26 cellular contexts compared by ENCODE assay signal in genomic region chr5:55557123-55557522, GRCh38.
"Had no signal": no experiment of that assay in that cellular context is flagged by ENCODE, and none has a peak within 500 bp of the region (broad histone marks: within the 10 kb centered on the region; RNA-seq: fewer than 3 reads in every experiment).

No MANE protein-coding gene starts in this region.

- ATAC-seq: activated naive CD8-positive, alpha-beta T cell treated with anti-CD3 and anti-CD28 coated beads, Interleukin-2, amount 50 U/mL, for 24 hours; activated T-cell treated with anti-CD3 and anti-CD28 coated beads, Interleukin-2, amount 50 U/mL, for 4 hours; activated T-helper 17 cell treated with anti-CD3 and anti-CD28 coated beads, Interleukin-2, amount 50 U/mL, for 72 hours; left lung; lower lobe of right lung; natural killer cell; psoas muscle; stimulated activated memory B cell treated with anti-CD40 and anti-IgM and Interleukin-4, amounts not matched to agents 10 μg/mL and 1 μg/mL and 100 μg/mL, for 72 hours; stimulated activated naive CD8-positive, alpha-beta T cell treated with anti-CD3 and anti-CD28 coated beads, Interleukin-15, amount 100 ng/mL, for 72 hours had no signal

- FAIRE-seq: bronchial epithelial cell, endometrium, frontal cortex had no signal

- DNase-seq: activated CD4-positive, alpha-beta memory T cell treated with anti-CD3 and anti-CD28 coated beads for 36 hours; activated CD4-positive, alpha-beta T cell treated with anti-CD3 and anti-CD28 coated beads, Interleukin-2, amount 10 ng/mL, durations not matched to agents 24 days and 14 days; activated CD4-positive, CD25-positive, alpha-beta regulatory T cell treated with anti-CD3 and anti-CD28 coated beads, Interleukin-2, amount 50 U/mL, for 72 hours; activated naive CD8-positive, alpha-beta T cell treated with anti-CD3 and anti-CD28 coated beads, Interleukin-2, amount 50 U/mL, for 24 hours; activated T-cell treated with anti-CD3 and anti-CD28 coated beads, Interleukin-2, amount 50 U/mL, for 4 hours; effector CD8-positive, alpha-beta T cell; kidney glomerular epithelial cell; left lung; lower lobe of right lung; mesenchymal stem cell; natural killer cell; occipital lobe; psoas muscle; sigmoid colon; stimulated activated CD4-positive, alpha-beta T cell treated with anti-CD3 and anti-CD28 coated beads, Interleukin-1b, Interleukin-23, amount 100 ng/mL, for 48 hours; stimulated activated CD4-positive, alpha-beta T cell treated with anti-CD3 and anti-CD28 coated beads, Interleukin-4, amount 100 ng/mL, for 4 hours; stimulated activated CD8-positive, alpha-beta memory T cell treated with anti-CD3 and anti-CD28 coated beads, Interleukin-4, amount 100 ng/mL, for 48 hours; stimulated activated naive CD8-positive, alpha-beta T cell treated with anti-CD3 and anti-CD28 coated beads, Interleukin-15, amount 100 ng/mL, for 72 hours; substantia nigra; T1000; upper lobe of left lung had no signal
